In genomic region chr9:134025606-134026541, GRCh38 we compare ENCODE assay signal across 8 cellular contexts. TPM values are rescaled to one million over a fixed set of nuclear protein-coding genes. Genes with fewer than 3 reads are reported as not detected.
DNase-seq lines count a peak whose midpoint lies in the region; ATAC-seq and TF ChIP-seq lines count a peak whose summit lies in the region.

No MANE protein-coding gene starts in this region.

- H3K27ac Mint-ChIP-seq in activated B cell treated with CpG ODN at 0.5 μM for 24 hours: peak overlapping the region; percentile 61

- no peaks in the 10 kb centered on the region for H3K9me3 Mint-ChIP-seq in activated B cell treated with CpG ODN at 0.5 μM for 24 hours

- H3F3A ChIP-seq in GM23248 (ENCODE audit: insufficient read depth): no peaks in the 10 kb centered on the region

- peak overlapping the region; percentile 50 for H3K27ac ChIP-seq in GM23248
- peak overlapping the region in 1 of 2 donors; percentile 41 for H3K27ac ChIP-seq in liver (ENCODE audit: low read depth in 1 of 2, low read length in 2 of 2)

- H3K27me3 Mint-ChIP-seq in activated B cell treated with CpG ODN at 0.5 μM for 24 hours: no peaks in the 10 kb centered on the region

- intact Hi-C loops in activated B cell treated with CpG ODN at 0.5 μM for 24 hours (cut with micrococcal nuclease): loop anchor here (1.0 to 10.0 kb wide), 10 partner anchors 34 to 651 kb away; partner anchors contain the start of genes BRD3, CACFD1, RNU6ATAC and STKLD1

- H3K27me3 ChIP-seq in GM06990 (replicated peaks; ENCODE audit: control insufficient read depth, insufficient read depth, low read length) (no peaks in the 10 kb centered on the region), GM23248 (replicated peaks; ENCODE audit: insufficient read depth) (no peaks in the 10 kb centered on the region), liver (ENCODE audit: control insufficient read depth in 4 of 4, insufficient read depth in 4 of 4, low read length in 3 of 4) (no peaks in the 10 kb centered on the region)

- in situ Hi-C loops in GM23248 (cut with MboI): no loop called here

- no peaks in the 10 kb centered on the region for H3K9me2 ChIP-seq in GM23248 (ENCODE audit: insufficient read depth)

- POLR2A ChIA-PET in activated B cell treated with CpG ODN at 0.5 μM for 24 hours (lab: Charles Lee): interaction anchor here (0.9 to 1.5 kb wide), 7 partner anchors 30 to 678 kb away, joined by 3 to 9 read pairs (median 4); partner anchors contain the start of genes MED22, RPL7A and WDR5

- peak overlapping the region; percentile 83 for H3K4me3 Mint-ChIP-seq in activated B cell treated with CpG ODN at 0.5 μM for 24 hours

- TF ChIP-seq CTCF in GM06990 (IDR thresholded peaks at IDR 0.05; ENCODE audit: insufficient read depth, low read length, poor library complexity, severe bottlenecking) (peak; percentile 54), activated B cell treated with CpG ODN at 0.5 μM for 24 hours (IDR thresholded peaks at IDR 0.05) (no peak), choroid plexus epithelial cell (conservative IDR thresholded peaks at IDR 0.05; ENCODE audit: low read depth, low read length) (peak; percentile 29), liver (IDR thresholded peaks at IDR 0.05; ENCODE audit: low read depth, low read length, missing input control) (no peak)

- ATAC-seq in activated B cell treated with CpG ODN at 0.5 μM for 24 hours (ENCODE audit: low read depth): peak; percentile 19

- peak; percentile 80 for DNase-seq in GM06990 (ENCODE audit: extremely low read depth, insufficient read length)
- peak; percentile 77 for DNase-seq in GM23248
- DNase-seq in LHCN-M2 (ENCODE audit: low read depth): peak; percentile 22
- DNase-seq in activated B cell treated with CpG ODN at 0.5 μM for 24 hours: peak; percentile 63
- DNase-seq in choroid plexus epithelial cell (ENCODE audit: low read depth): peak; percentile 52
- peak in 2 of 3 donors; percentile 12 to 28 for DNase-seq in stimulated activated CD4-positive, alpha-beta T cell treated with anti-CD3 and anti-CD28 coated beads, TNF-alpha, amount 100 ng/mL, for 1 hour (ENCODE audit: low read depth in 3 of 3, low spot score in 1 of 3)
- DNase-seq in NCI-H2029 treated with DMSO at 0.1 percent for 48 hours (lab: John Stamatoyannopoulos, UW): no peak

- peaks cover 9% of the 10 kb centered on the region; the same call in 1 of the 2 replicates for H3K79me2 ChIP-seq in GM23248 (ENCODE audit: insufficient read depth)

- H3K4me2 ChIP-seq in GM23248 (ENCODE audit: unreplicated experiment): peak overlapping the region; percentile 88

- no peaks in the 10 kb centered on the region for H4K20me1 ChIP-seq in GM23248 (ENCODE audit: insufficient read depth)

- 13% methylated on average over 53 to 56 of the region's 66 CpGs for WGBS in GM23248 (ENCODE audit: low coverage in 1 of 2, low lambda C conversion rate in 2 of 2, missing lambda C conversion rate in 2 of 2), 2 experiments
- WGBS in liver: 22% methylated on average over 66 of the region's 66 CpGs

- H3K36me3 ChIP-seq in GM06990 (ENCODE audit: control insufficient read depth, insufficient read depth, low read length) (peaks cover 4% of the 10 kb centered on the region; the same call in 1 of the 2 replicates), GM23248 (ENCODE audit: low read depth) (no peaks in the 10 kb centered on the region), liver (ENCODE audit: control insufficient read depth in 4 of 4, insufficient read depth in 3 of 4, low read depth in 1 of 4, low read length in 3 of 4) (peaks cover 0 to 3% (median 1%) of the 10 kb centered on the region in 4 donors)

- H3K9me3 ChIP-seq in GM23248 (ENCODE audit: low read depth): no peaks in the 10 kb centered on the region
- no peaks in the 10 kb centered on the region for H3K9me3 ChIP-seq in liver (ENCODE audit: control insufficient read depth in 4 of 4, low read length in 3 of 4)

- H3K4me3 ChIP-seq in GM06990 (replicated peaks; ENCODE audit: low read depth, low read length) (peak overlapping the region; percentile 74), GM23248 (peak overlapping the region; percentile 80), choroid plexus epithelial cell (ENCODE audit: low read depth, low read length) (peak overlapping the region; percentile 87), liver (ENCODE audit: low read depth in 1 of 3, low read length in 3 of 3) (peak overlapping the region; percentile 38 to 79 (median 71))

- no peaks in the 10 kb centered on the region for H3K4me1 ChIP-seq in GM23248 (ENCODE audit: insufficient read depth)
- peaks cover 11 to 22% (median 21%) of the 10 kb centered on the region in 4 donors for H3K4me1 ChIP-seq in liver (ENCODE audit: control insufficient read depth in 4 of 4, insufficient read depth in 4 of 4, low read length in 3 of 4)

- peaks cover 16% of the 10 kb centered on the region for H3K4me1 Mint-ChIP-seq in activated B cell treated with CpG ODN at 0.5 μM for 24 hours

- H3K36me3 Mint-ChIP-seq in activated B cell treated with CpG ODN at 0.5 μM for 24 hours (ENCODE audit: low read depth): peaks cover 20% of the 10 kb centered on the region

- H2AFZ ChIP-seq in GM23248: peak overlapping the region; percentile 80

- H3K9ac ChIP-seq in GM23248 (peak overlapping the region; percentile 83), liver (ENCODE audit: low read depth in 1 of 2, low read length in 2 of 2) (peak overlapping the region in 1 of 2 donors; percentile 47)

- no peak for TF ChIP-seq RAD21 in liver (IDR thresholded peaks at IDR 0.05)

- CTCF ChIA-PET in activated B cell treated with CpG ODN at 0.5 μM for 24 hours (lab: Charles Lee): interaction anchor here (0.7 to 1.9 kb wide), 3 partner anchors 33 to 244 kb away, joined by 4 to 9 read pairs (median 5); no protein-coding TSS in a partner anchor

TF ChIP-seq in liver, 16 proteins besides CTCF, POLR2A, EP300 and RAD21 (continues in another document):
- TF ChIP-seq ZBTB33 (IDR thresholded peaks at IDR 0.05) (no peak), TAF1 (conservative IDR thresholded peaks at IDR 0.05) (no peak), EGR1 (IDR thresholded peaks at IDR 0.05; ENCODE audit: low read depth in 2 of 2) (no peak), HNF4A (conservative IDR thresholded peaks at IDR 0.05) (no peak), ATF3 (IDR thresholded peaks at IDR 0.05) (no peak), HNF4G (IDR thresholded peaks at IDR 0.05) (no peak), NR2F2 (IDR thresholded peaks at IDR 0.05) (no peak)

RNA-seq across cellular contexts. Expression of gene BRD3OS, which starts 0.6 kb away (rescaled TPM):
- 25.9 and 36.3 TPM in 2 replicates for total RNA-seq in GM23248 (2014; rRNA removed; shearing (Covaris generic))
- polyA plus RNA-seq in GM23248 (2016; fragmentation: Nextera tagmentation; extraction: Ambion mirVana) (32.1 and 36.6 TPM in 2 replicates), liver (1 to 10 TPM; 2.1 to 5.1 TPM)
- total RNA-seq in LHCN-M2 (2014; rRNA removed) (17.7 and 21.5 TPM in 2 replicates), activated B cell treated with CpG ODN at 0.5 μM for 24 hours (17.3 and 19.3 TPM in 2 replicates), liver (1 to 10 TPM; 2.6 to 3.2 TPM)
- polyA plus RNA-seq in LHCN-M2 (2012): 15.8 TPM

RNA-seq across cellular contexts. Expression of gene VAV2, which starts 33.8 kb away (rescaled TPM):
- total RNA-seq in GM23248 (2014; rRNA removed; shearing (Covaris generic)): 8.3 and 9.0 TPM in 2 replicates
- 6.7 and 7.3 TPM in 2 replicates for polyA plus RNA-seq in GM23248 (2016; fragmentation: Nextera tagmentation; extraction: Ambion mirVana)
- total RNA-seq in LHCN-M2 (2014; rRNA removed): 9.9 and 13.0 TPM in 2 replicates
- 12.1 TPM for polyA plus RNA-seq in LHCN-M2 (2012)
- 92.9 and 99.6 TPM in 2 replicates for total RNA-seq in activated B cell treated with CpG ODN at 0.5 μM for 24 hours
- 10 to 100 TPM; 12.6 to 26.4 TPM for total RNA-seq in liver
- polyA plus RNA-seq in liver: 10 to 100 TPM in 1 of 2 donors, 1 to 10 TPM in 1; 4.9 to 21.4 TPM

RNA-seq across cellular contexts. Expression of gene BRD3, which starts 42.0 kb away (rescaled TPM):
- total RNA-seq in GM23248 (2014; rRNA removed; shearing (Covaris generic)): 5.5 and 17.5 TPM in 2 replicates
- polyA plus RNA-seq in GM23248 (2016; fragmentation: Nextera tagmentation; extraction: Ambion mirVana): 25.6 and 26.0 TPM in 2 replicates
- 5.3 and 6.3 TPM in 2 replicates for total RNA-seq in LHCN-M2 (2014; rRNA removed)
- 10.2 TPM for polyA plus RNA-seq in LHCN-M2 (2012)
- total RNA-seq in activated B cell treated with CpG ODN at 0.5 μM for 24 hours: 17.0 and 18.3 TPM in 2 replicates
- 10 to 100 TPM; 10.5 to 17.7 TPM for total RNA-seq in liver
- polyA plus RNA-seq in liver: 10 to 100 TPM in 1 of 2 donors, 1 to 10 TPM in 1; 7.2 to 14.9 TPM

Comparison
In these comparisons a context has a peak if more than half of its experiments do, and no peak if none do; other contexts are left out.
1. CTCF ChIP-seq: peak in GM06990 (single experiment) and choroid plexus epithelial cell (single experiment); none in activated B cell treated with CpG ODN at 0.5 μM for 24 hours (single experiment) and liver (single experiment).
2. Peak in every context shown above with its lines, with median percentiles within 50 percentile points of each other: H3K4me3 ChIP-seq.